ENCODE assay signal across 15 cellular contexts in the genomic region with DNA sequence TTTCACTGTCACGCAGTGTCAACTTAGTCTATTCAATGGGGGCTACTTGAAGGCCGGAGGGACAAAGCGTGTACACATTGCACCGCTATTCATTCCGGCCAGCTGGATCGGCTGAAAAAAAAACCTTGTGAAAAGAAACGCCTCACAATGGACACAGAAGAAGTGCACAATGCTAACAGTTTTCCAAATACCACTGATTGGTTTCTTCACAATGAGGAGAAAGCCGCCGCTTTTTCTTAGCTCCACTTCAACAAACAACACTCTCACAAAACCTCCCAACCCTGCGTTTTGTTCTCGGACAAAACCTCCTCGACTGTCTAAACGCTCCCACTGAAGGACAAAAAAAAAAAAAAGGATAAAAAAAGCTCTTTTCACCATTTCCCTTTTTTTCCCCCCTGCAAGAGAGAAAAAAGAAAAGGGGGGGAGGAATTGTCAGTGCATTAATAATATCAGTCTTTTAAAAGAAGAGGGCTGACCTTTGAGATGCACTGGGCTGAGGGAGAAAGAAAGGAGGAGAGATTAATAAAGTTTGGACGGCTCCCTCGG. TPM values are rescaled to one million over a fixed set of nuclear protein-coding genes. Genes with fewer than 3 reads are reported as not detected.
DNase-seq lines count a peak whose midpoint lies in the region; ATAC-seq, FAIRE-seq and TF ChIP-seq lines count a peak whose summit lies in the region.
"Had no signal": no experiment of that assay in that cellular context is flagged by ENCODE, and none has a peak within 500 bp of the region (broad histone marks: within the 10 kb centered on the region; RNA-seq: fewer than 3 reads in every experiment).

No MANE protein-coding gene starts in this region.

- no peak overlapping the region for H3K9ac ChIP-seq in neural cell (ENCODE audit: low read length)

- in situ Hi-C loops in G401 (cut with HindIII; ENCODE audit: low sequenced_read_pairs), result no loop called here

- no peaks in the 10 kb centered on the region for H3K9me2 ChIP-seq in neural cell (ENCODE audit: insufficient read depth, low read length)

- H3K4me3 ChIP-seq in dorsolateral prefrontal cortex, result peak overlapping the region; percentile 19 to 72 (median 51)
- peak overlapping the region; percentile 65 for H3K4me3 ChIP-seq in neural cell (ENCODE audit: low read length)
- no peak overlapping the region for H3K4me3 ChIP-seq in pancreas
- H3K4me3 ChIP-seq: colonic mucosa had no signal

- ATAC-seq in GM21529 (IDR thresholded peaks at IDR 0.05; ENCODE audit: unreplicated experiment) (no peak), pancreas (no peak), GM18517 (IDR thresholded peaks at IDR 0.05; ENCODE audit: unreplicated experiment) (no peak)
- ATAC-seq: heart left ventricle, natural killer cell had no signal

- H3K4me1 ChIP-seq in pancreas, result no peaks in the 10 kb centered on the region
- H3K4me1 ChIP-seq: Caco-2, colonic mucosa had no signal

- peaks cover 10% of the 10 kb centered on the region for H3K9me3 ChIP-seq in neural cell (ENCODE audit: low read length)
- no peaks in the 10 kb centered on the region for H3K9me3 ChIP-seq in pancreas
- H3K9me3 ChIP-seq: Caco-2, colonic mucosa, heart left ventricle had no signal

- peaks cover 4% of the 10 kb centered on the region for H3F3A ChIP-seq in neural cell (ENCODE audit: insufficient read depth, low read length, poor library complexity, severe bottlenecking)

- no peak for FAIRE-seq in pancreas (lab: Jason Lieb, UNC)
- FAIRE-seq: GM18507, urothelium cell line had no signal

- H3K27ac ChIP-seq in dorsolateral prefrontal cortex, result peak overlapping the region in 57 of 59 donors; percentile 1 to 93 (median 78)
- H3K27ac ChIP-seq in neural cell (ENCODE audit: low read length), result no peak overlapping the region
- H3K27ac ChIP-seq in pancreas, result no peak overlapping the region
- H3K27ac ChIP-seq: colonic mucosa, heart left ventricle had no signal

- H3K36me3 ChIP-seq in neural cell (ENCODE audit: insufficient read depth, low read length) (no peaks in the 10 kb centered on the region), pancreas (no peaks in the 10 kb centered on the region)
- H3K36me3 ChIP-seq: colonic mucosa, heart left ventricle had no signal

- H3K27me3 ChIP-seq in dorsolateral prefrontal cortex (peaks cover 11 to 100% (median 92%) of the 10 kb centered on the region in 45 donors), neural cell (ENCODE audit: insufficient read depth, low read depth, low read length) (peaks cover 95% of the 10 kb centered on the region), pancreas (peaks cover 9 to 88% (median 30%) of the 10 kb centered on the region in 4 donors)

- H4K20me1 ChIP-seq in neural cell (ENCODE audit: insufficient read depth), result no peaks in the 10 kb centered on the region

- TF ChIP-seq RAD21 in neural cell (conservative IDR thresholded peaks at IDR 0.05), result no peak

- DNase-seq in G401 (ENCODE audit: low spot score) (peak; percentile 24), NCI-H187 (lab: John Stamatoyannopoulos, UW) (peak; percentile 16 to 54), dorsolateral prefrontal cortex (peak in 2 of 10 donors; percentile 57 to 63), pancreas (no peak)
- no peak for DNase-seq in stimulated activated CD4-positive, alpha-beta T cell treated with anti-CD3 and anti-CD28 coated beads, Interleukin-4, amount 100 ng/mL, for 1 hour
- DNase-seq: activated T-cell treated with anti-CD3 and anti-CD28 coated beads for 4 hours, Caco-2, colonic mucosa, heart left ventricle, natural killer cell had no signal

- WGBS in pancreas, 2 donors, result 14 to 15% methylated on average over 15 of the region's 15 CpGs

- TF ChIP-seq CTCF in dorsolateral prefrontal cortex (IDR thresholded peaks at IDR 0.05 in 54 of 56, conservative IDR thresholded peaks at IDR 0.05 in 2 of 56; ENCODE audit: low read depth in 1 of 56, partially characterized antibody in 56 of 56), result peak in 1 of 56 donors; percentile 3
- TF ChIP-seq CTCF in neural cell (IDR thresholded peaks at IDR 0.05; ENCODE audit: poor library complexity, severe bottlenecking), result no peak
- TF ChIP-seq CTCF in pancreas (IDR thresholded peaks at IDR 0.05), result no peak

- TF ChIP-seq EP300 in neural cell (conservative IDR thresholded peaks at IDR 0.05; ENCODE audit: poor library complexity, severe bottlenecking), result no peak

- intact Hi-C loops in dorsolateral prefrontal cortex (cut with DNase I), result loop anchor here (2.0 to 5.0 kb wide), 3 partner anchors 40 to 262 kb away; no protein-coding TSS in a partner anchor
- intact Hi-C loops in pancreas (cut with DNase I), result no loop called here

- H3K4me2 ChIP-seq in neural cell (ENCODE audit: low read length), result peak overlapping the region; percentile 55

- H3K79me2 ChIP-seq in neural cell (replicated peaks; ENCODE audit: insufficient read depth, low read length), result peaks cover 36% of the 10 kb centered on the region

- H2AFZ ChIP-seq in neural cell (ENCODE audit: low read depth, low read length), result no peak overlapping the region

TF ChIP-seq in neural cell, 6 proteins besides CTCF, POLR2A, EP300 and RAD21:
- TF ChIP-seq SMC3 (conservative IDR thresholded peaks at IDR 0.05; ENCODE audit: poor library complexity), result no peak
- TF ChIP-seq POLR2AphosphoS5 (IDR thresholded peaks at IDR 0.05), result no peak
- TF ChIP-seq, protein P1, sequence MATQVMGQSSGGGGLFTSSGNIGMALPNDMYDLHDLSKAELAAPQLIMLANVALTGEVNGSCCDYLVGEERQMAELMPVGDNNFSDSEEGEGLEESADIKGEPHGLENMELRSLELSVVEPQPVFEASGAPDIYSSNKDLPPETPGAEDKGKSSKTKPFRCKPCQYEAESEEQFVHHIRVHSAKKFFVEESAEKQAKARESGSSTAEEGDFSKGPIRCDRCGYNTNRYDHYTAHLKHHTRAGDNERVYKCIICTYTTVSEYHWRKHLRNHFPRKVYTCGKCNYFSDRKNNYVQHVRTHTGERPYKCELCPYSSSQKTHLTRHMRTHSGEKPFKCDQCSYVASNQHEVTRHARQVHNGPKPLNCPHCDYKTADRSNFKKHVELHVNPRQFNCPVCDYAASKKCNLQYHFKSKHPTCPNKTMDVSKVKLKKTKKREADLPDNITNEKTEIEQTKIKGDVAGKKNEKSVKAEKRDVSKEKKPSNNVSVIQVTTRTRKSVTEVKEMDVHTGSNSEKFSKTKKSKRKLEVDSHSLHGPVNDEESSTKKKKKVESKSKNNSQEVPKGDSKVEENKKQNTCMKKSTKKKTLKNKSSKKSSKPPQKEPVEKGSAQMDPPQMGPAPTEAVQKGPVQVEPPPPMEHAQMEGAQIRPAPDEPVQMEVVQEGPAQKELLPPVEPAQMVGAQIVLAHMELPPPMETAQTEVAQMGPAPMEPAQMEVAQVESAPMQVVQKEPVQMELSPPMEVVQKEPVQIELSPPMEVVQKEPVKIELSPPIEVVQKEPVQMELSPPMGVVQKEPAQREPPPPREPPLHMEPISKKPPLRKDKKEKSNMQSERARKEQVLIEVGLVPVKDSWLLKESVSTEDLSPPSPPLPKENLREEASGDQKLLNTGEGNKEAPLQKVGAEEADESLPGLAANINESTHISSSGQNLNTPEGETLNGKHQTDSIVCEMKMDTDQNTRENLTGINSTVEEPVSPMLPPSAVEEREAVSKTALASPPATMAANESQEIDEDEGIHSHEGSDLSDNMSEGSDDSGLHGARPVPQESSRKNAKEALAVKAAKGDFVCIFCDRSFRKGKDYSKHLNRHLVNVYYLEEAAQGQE (IDR thresholded peaks at IDR 0.05; ENCODE audit: borderline replicate concordance), result no peak
- no peak for TF ChIP-seq TAF1 (IDR thresholded peaks at IDR 0.05; ENCODE audit: low read depth)
- TF ChIP-seq MXI1 (conservative IDR thresholded peaks at IDR 0.05; ENCODE audit: poor library complexity, severe bottlenecking), result no peak
- no peak for TF ChIP-seq EZH2 (IDR thresholded peaks at IDR 0.05; ENCODE audit: borderline replicate concordance, insufficient read depth, low read length, poor library complexity, severe bottlenecking)

RNA-seq across cellular contexts. Expression of a gene that starts 5.4 kb away (rescaled TPM):
- total RNA-seq in G401 (2014; rRNA removed; shearing (Covaris generic)), result not detected in 2 replicates
- total RNA-seq in dorsolateral prefrontal cortex, result 10 to 100 TPM in 76 of 120 experiments, 1 to 10 TPM in 44; 3.7 to 36.9 (median 10.7) TPM
- 0.35 TPM in 1 of 2 replicates, not detected in the other for polyA plus RNA-seq in neural cell
- polyA minus RNA-seq in neural cell, result 0.35 and 0.73 TPM in 2 replicates
- under 1 TPM in 1 of 6 donors, not detected in 5; 0.16 TPM for total RNA-seq in pancreas
- not detected for polyA plus RNA-seq in pancreas
- total RNA-seq: colonic mucosa, heart left ventricle, natural killer cell had no signal
- polyA plus RNA-seq: heart left ventricle had no signal

Comparison
In these comparisons a context has a peak if more than half of its experiments do, and no peak if none do; other contexts are left out.
1. DNase-seq: peak in G401 (single experiment) and NCI-H187 (2 of 2); none in stimulated activated CD4-positive, alpha-beta T cell treated with anti-CD3 and anti-CD28 coated beads, Interleukin-4, amount 100 ng/mL, for 1 hour (single experiment) and pancreas (0 of 6).
2. H3K27ac ChIP-seq: peak in dorsolateral prefrontal cortex (57 of 59); none in neural cell (single experiment) and pancreas (0 of 4).
3. H3K4me3 ChIP-seq: peak in dorsolateral prefrontal cortex (59 of 59) and neural cell (single experiment); none in pancreas (0 of 4).
4. intact Hi-C loops: an anchor here in dorsolateral prefrontal cortex (2.0 to 5.0 kb wide); none called in pancreas.